In genomic region chr7:3605222-3605621, GRCh38 we compare ENCODE assay signal across 29 cellular contexts.
A peak's percentile ranks its signal among the peaks of the same experiment; 100 is the strongest.
DNase-seq lines count a peak whose midpoint lies in the region; ATAC-seq, FAIRE-seq and TF ChIP-seq lines count a peak whose summit lies in the region.
"Had no signal": no experiment of that assay in that cellular context is flagged by ENCODE, and none has a peak within 500 bp of the region (broad histone marks: within the 10 kb centered on the region; RNA-seq: fewer than 3 reads in every experiment).

No MANE protein-coding gene starts in this region.

- no peak overlapping the region for H3K9ac ChIP-seq in adipocyte (ENCODE audit: low read length)

- TF ChIP-seq CTCF in epithelial cell of esophagus (IDR thresholded peaks at IDR 0.05; ENCODE audit: insufficient read depth, low read depth, low read length, missing control alignments) = no peak
- TF ChIP-seq CTCF in tibial artery (IDR thresholded peaks at IDR 0.05) = no peak

- ATAC-seq in GM18909 (IDR thresholded peaks at IDR 0.05; ENCODE audit: poor library complexity, unreplicated experiment) = no peak
- ATAC-seq: activated T-cell treated with anti-CD3 and anti-CD28 coated beads, Interleukin-2, amount 50 U/mL, for 4 hours; GM23338; HepG2; lower lobe of right lung had no signal

- no peaks in the 10 kb centered on the region for H3K4me1 ChIP-seq in adipocyte (ENCODE audit: control insufficient read depth, insufficient read depth, low read length)
- H3K4me1 ChIP-seq in tibial artery = peaks cover 0 to 6% (median 0%) of the 10 kb centered on the region in 4 donors
- H3K4me1 ChIP-seq: BE2C, breast epithelium, lower lobe of right lung, right atrium auricular region, upper lobe of left lung had no signal

- no peaks in the 10 kb centered on the region for H3K9me3 ChIP-seq in adipocyte (ENCODE audit: control insufficient read depth, low read length)
- H3K9me3 ChIP-seq in tibial artery = no peaks in the 10 kb centered on the region
- H3K9me3 ChIP-seq: BE2C, lower lobe of right lung, pancreas, upper lobe of left lung had no signal

- no peak for TF ChIP-seq POLR2A in H54 (IDR thresholded peaks at IDR 0.05; ENCODE audit: low read depth, low read length)

- intact Hi-C loops in tibial artery (cut with DNase I; ENCODE audit: low total_unique reads) = no loop called here

- H3K36me3 ChIP-seq in adipocyte (ENCODE audit: control insufficient read depth, insufficient read depth, low read length, severe bottlenecking) (no peaks in the 10 kb centered on the region), tibial artery (no peaks in the 10 kb centered on the region)
- H3K36me3 ChIP-seq: BE2C, breast epithelium, lower lobe of right lung, pancreas, right atrium auricular region, upper lobe of left lung had no signal

- H3K4me3 ChIP-seq in adipocyte (ENCODE audit: low read length) (no peak overlapping the region), epithelial cell of esophagus (ENCODE audit: low read length) (no peak overlapping the region), tibial artery (no peak overlapping the region)
- H3K4me3 ChIP-seq: breast epithelium, coronary artery, GM23338, lower lobe of right lung, pancreas, right atrium auricular region, upper lobe of left lung had no signal

- peak; percentile 81 for FAIRE-seq in H54 (lab: Jason Lieb, UNC)
- FAIRE-seq: HepG2, pancreas had no signal

- DNase-seq in H54 (ENCODE audit: insufficient read length, low spot score) (no peak), adipocyte (ENCODE audit: low read depth) (peak; percentile 19), epithelial cell of esophagus (ENCODE audit: low read depth) (peak; percentile 52), kidney tubule cell (ENCODE audit: low spot score) (peak; percentile 53), tibial artery (no peak), DMS79 treated with DMSO at 0.1 percent for 48 hours (lab: John Stamatoyannopoulos, UW) (no peak), NCI-H1694 (lab: John Stamatoyannopoulos, UW) (no peak)
- DNase-seq: activated CD4-positive, alpha-beta T cell treated with anti-CD3 and anti-CD28 coated beads for 4 hours; activated gamma-delta T cell treated with Interleukin-2 at 50 U/mL for 16 hours; activated T-cell treated with anti-CD3 and anti-CD28 coated beads, Interleukin-2, amount 50 U/mL, for 4 hours; BE2C; CD8-positive, alpha-beta memory T cell; DMS153; Kasumi-1; lower lobe of right lung; NCI-H187; NCI-H2227 treated with DMSO at 0.1 percent for 48 hours; NCI-H748 treated with DMSO at 0.1 percent for 48 hours; pancreas; stimulated activated CD4-positive, alpha-beta T cell treated with anti-CD3 and anti-CD28 coated beads, Interleukin-12 subunit alpha, Interleukin-12 subunit beta, amount 100 ng/mL, for 4 hours; stimulated activated CD4-positive, alpha-beta T cell treated with anti-CD3 and anti-CD28 coated beads, Interleukin-4, amount 100 ng/mL, for 1 hour; upper lobe of left lung had no signal

- H3K27me3 ChIP-seq in adipocyte (replicated peaks; ENCODE audit: control insufficient read depth, insufficient read depth, low read length) (no peaks in the 10 kb centered on the region), tibial artery (no peaks in the 10 kb centered on the region)
- H3K27me3 ChIP-seq: BE2C, breast epithelium, pancreas, right atrium auricular region, upper lobe of left lung had no signal

- no peak overlapping the region for H3K27ac ChIP-seq in tibial artery
- H3K27ac ChIP-seq: breast epithelium, coronary artery, HL-60, lower lobe of right lung, pancreas, right atrium auricular region, upper lobe of left lung had no signal

Comparison
In these comparisons a context has a peak if more than half of its experiments do, and no peak if none do; other contexts are left out.
1. DNase-seq: peak in adipocyte (single experiment), epithelial cell of esophagus (single experiment) and kidney tubule cell (single experiment); none in H54 (single experiment), tibial artery (0 of 2), DMS79 treated with DMSO at 0.1 percent for 48 hours (single experiment) and NCI-H1694 (single experiment).